In genomic region chr6:135226537-135226936, GRCh38 we compare ENCODE assay signal across 10 cellular contexts. TPM values are rescaled to one million over a fixed set of nuclear protein-coding genes. Genes with fewer than 3 reads are reported as not detected.
DNase-seq lines count a peak whose midpoint lies in the region; ATAC-seq and TF ChIP-seq lines count a peak whose summit lies in the region.
"Had no signal": no experiment of that assay in that cellular context is flagged by ENCODE, and none has a peak within 500 bp of the region (broad histone marks: within the 10 kb centered on the region; RNA-seq: fewer than 3 reads in every experiment).

No MANE protein-coding gene starts in this region.

- POLR2A ChIA-PET in OCI-LY7 (lab: Charles Lee), result interaction anchor here (0.8 to 2.2 kb wide), 3 partner anchors 8 to 13 kb away, joined by 4 to 7 read pairs (median 5); no protein-coding TSS in a partner anchor

- no peak for TF ChIP-seq CTCF in OCI-LY7 (conservative IDR thresholded peaks at IDR 0.05; ENCODE audit: low read length)
- no peak for TF ChIP-seq CTCF in spleen (IDR thresholded peaks at IDR 0.05 in 8 of 11, conservative IDR thresholded peaks at IDR 0.05 in 3 of 11)

- no peaks in the 10 kb centered on the region for H3K36me3 ChIP-seq in OCI-LY7 (ENCODE audit: insufficient read depth, low read length)
- H3K36me3 ChIP-seq in spleen, result no peaks in the 10 kb centered on the region

- no peaks in the 10 kb centered on the region for H3K79me2 ChIP-seq in OCI-LY7 (ENCODE audit: insufficient read depth, low read depth, low read length)

- peaks cover 4% of the 10 kb centered on the region for H3K4me1 ChIP-seq in OCI-LY7 (ENCODE audit: insufficient read depth, low read length, poor library complexity, severe bottlenecking)
- peaks cover 0 to 7% (median 0%) of the 10 kb centered on the region in 6 donors for H3K4me1 ChIP-seq in spleen

- CTCF ChIA-PET in OCI-LY7 (lab: Charles Lee; ENCODE audit: unreplicated experiment), result no interaction called here

- WGBS in spleen, 5 donors, result 43 to 69% (median 61%) methylated on average over 1 of the region's 1 CpG

- no peak overlapping the region for H3K4me2 ChIP-seq in OCI-LY7 (ENCODE audit: low read length)

- no peaks in the 10 kb centered on the region for H4K20me1 ChIP-seq in OCI-LY7 (ENCODE audit: insufficient read depth, low read length)

- DNase-seq in OCI-LY7 (ENCODE audit: low spot score) (peak; percentile 14), spleen (no peak), HCEC 1CT (no peak), NCI-H146 (lab: John Stamatoyannopoulos, UW) (no peak), islet precursor cell (no peak)
- DNase-seq: CD4-positive, alpha-beta T cell; GOT3 had no signal

- H2AFZ ChIP-seq in OCI-LY7 (ENCODE audit: low read length), result no peak overlapping the region

- ATAC-seq in GM18517 (IDR thresholded peaks at IDR 0.05; ENCODE audit: unreplicated experiment), result peak; percentile 77
- ATAC-seq in GM21367 (IDR thresholded peaks at IDR 0.05; ENCODE audit: unreplicated experiment), result peak; percentile 84
- ATAC-seq in HG03025 (IDR thresholded peaks at IDR 0.05; ENCODE audit: low FRiP score, unreplicated experiment), result peak; percentile 91

- no peaks in the 10 kb centered on the region for H3K9me3 ChIP-seq in OCI-LY7 (ENCODE audit: low read length)
- H3K9me3 ChIP-seq in spleen, result no peaks in the 10 kb centered on the region

- H3K27me3 ChIP-seq in spleen (replicated peaks in 1 of 7), result no peaks in the 10 kb centered on the region

- BruUV-seq in OCI-LY7 (replicated peaks; lab: Mats Ljungman, UMichigan), result no TSS peak

- intact Hi-C loops in OCI-LY7 (cut with micrococcal nuclease; ENCODE audit: unreplicated experiment) (no loop called here), spleen (cut with DNase I; ENCODE audit: low total_unique reads) (no loop called here)

- TF ChIP-seq POLR2A in spleen (IDR thresholded peaks at IDR 0.05), result no peak

- H3K4me3 ChIP-seq in OCI-LY7 (ENCODE audit: low read depth, low read length, poor library complexity, severe bottlenecking) (no peak overlapping the region), spleen (no peak overlapping the region)

- H3K27ac ChIP-seq in OCI-LY7 (ENCODE audit: low read depth, low read length, poor library complexity, severe bottlenecking), result no peak overlapping the region
- no peak overlapping the region for H3K27ac ChIP-seq in spleen

- H3K9me2 ChIP-seq in OCI-LY7 (ENCODE audit: insufficient read depth, low read length), result no peaks in the 10 kb centered on the region

RNA-seq across cellular contexts. Expression of gene MYB, which starts 45.4 kb away (rescaled TPM):
- total RNA-seq in OCI-LY7 (2014; rRNA removed; shearing (Covaris generic)), result 42.9 and 45.1 TPM in 2 replicates
- 20.1 and 26.1 TPM in 2 replicates for total RNA-seq in OCI-LY7 (2022)
- 1 to 10 TPM in 6 of 7 donors, under 1 TPM in 1; 0.94 to 6.6 (median 3.1) TPM for total RNA-seq in spleen
- 1 to 10 TPM in 1 of 3 donors, under 1 TPM in 2; 0.45 to 1.3 (median 0.87) TPM for polyA plus RNA-seq in spleen
